1 cellular context compared by ENCODE assay signal in the genomic region with DNA sequence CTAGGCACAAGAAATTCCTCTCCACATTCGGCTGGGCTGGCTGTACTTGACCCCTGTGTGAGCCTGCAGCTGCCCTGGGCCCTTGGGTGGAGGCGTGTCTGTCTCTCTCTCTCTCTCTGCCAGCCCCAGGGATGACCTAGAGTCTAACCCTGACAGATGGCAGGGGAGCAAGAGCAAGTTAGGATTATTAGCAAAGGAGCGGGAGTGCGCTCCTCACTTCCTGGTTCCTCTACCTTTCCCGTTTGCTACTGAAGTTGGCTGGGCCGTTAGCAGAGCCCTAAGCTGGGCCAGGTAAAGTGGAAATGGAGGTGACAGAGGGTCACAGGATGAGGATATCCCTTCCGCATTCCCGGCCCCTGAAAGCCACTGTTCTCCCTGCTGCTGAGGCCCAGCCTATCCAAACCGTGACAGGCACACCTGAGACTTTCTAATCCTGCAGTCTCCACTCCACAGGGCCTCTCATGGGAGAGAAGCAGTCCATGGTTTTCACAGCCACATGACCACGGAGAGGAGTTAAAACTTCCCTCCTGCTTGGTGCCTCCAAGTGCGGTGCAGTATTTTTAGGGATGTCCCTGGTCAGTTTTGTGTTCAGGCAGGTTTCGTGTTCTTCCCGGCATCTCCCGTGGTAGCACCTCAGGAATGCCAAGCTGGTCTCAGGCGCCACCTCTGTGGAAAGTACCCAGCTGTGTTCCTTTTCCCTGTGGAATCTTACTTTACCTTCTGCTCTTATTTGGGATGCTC.
TF ChIP-seq lines count a peak whose summit lies in the region.

No MANE protein-coding gene starts in this region.

TF ChIP-seq in WTC11, 78 proteins besides CTCF, POLR2A, EP300 and RAD21 (continued from another document):
- TF ChIP-seq, protein P1, sequence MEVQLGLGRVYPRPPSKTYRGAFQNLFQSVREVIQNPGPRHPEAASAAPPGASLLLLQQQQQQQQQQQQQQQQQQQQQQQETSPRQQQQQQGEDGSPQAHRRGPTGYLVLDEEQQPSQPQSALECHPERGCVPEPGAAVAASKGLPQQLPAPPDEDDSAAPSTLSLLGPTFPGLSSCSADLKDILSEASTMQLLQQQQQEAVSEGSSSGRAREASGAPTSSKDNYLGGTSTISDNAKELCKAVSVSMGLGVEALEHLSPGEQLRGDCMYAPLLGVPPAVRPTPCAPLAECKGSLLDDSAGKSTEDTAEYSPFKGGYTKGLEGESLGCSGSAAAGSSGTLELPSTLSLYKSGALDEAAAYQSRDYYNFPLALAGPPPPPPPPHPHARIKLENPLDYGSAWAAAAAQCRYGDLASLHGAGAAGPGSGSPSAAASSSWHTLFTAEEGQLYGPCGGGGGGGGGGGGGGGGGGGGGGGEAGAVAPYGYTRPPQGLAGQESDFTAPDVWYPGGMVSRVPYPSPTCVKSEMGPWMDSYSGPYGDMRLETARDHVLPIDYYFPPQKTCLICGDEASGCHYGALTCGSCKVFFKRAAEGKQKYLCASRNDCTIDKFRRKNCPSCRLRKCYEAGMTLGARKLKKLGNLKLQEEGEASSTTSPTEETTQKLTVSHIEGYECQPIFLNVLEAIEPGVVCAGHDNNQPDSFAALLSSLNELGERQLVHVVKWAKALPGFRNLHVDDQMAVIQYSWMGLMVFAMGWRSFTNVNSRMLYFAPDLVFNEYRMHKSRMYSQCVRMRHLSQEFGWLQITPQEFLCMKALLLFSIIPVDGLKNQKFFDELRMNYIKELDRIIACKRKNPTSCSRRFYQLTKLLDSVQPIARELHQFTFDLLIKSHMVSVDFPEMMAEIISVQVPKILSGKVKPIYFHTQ (CRISPR knock-in tag; IDR thresholded peaks at IDR 0.05), result no peak
- TF ChIP-seq CREB1 (CRISPR knock-in tag; IDR thresholded peaks at IDR 0.05) (no peak), HMGA2 (CRISPR knock-in tag; IDR thresholded peaks at IDR 0.05) (no peak), ZNF317 (CRISPR knock-in tag; IDR thresholded peaks at IDR 0.05; ENCODE audit: borderline replicate concordance, low read depth) (no peak), NR2C2 (CRISPR knock-in tag; IDR thresholded peaks at IDR 0.05) (no peak), IRF2 (CRISPR knock-in tag; IDR thresholded peaks at IDR 0.05; ENCODE audit: borderline replicate concordance, low read depth) (no peak)
- TF ChIP-seq, protein P2, sequence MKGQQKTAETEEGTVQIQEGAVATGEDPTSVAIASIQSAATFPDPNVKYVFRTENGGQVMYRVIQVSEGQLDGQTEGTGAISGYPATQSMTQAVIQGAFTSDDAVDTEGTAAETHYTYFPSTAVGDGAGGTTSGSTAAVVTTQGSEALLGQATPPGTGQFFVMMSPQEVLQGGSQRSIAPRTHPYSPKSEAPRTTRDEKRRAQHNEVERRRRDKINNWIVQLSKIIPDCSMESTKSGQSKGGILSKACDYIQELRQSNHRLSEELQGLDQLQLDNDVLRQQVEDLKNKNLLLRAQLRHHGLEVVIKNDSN (CRISPR knock-in tag; IDR thresholded peaks at IDR 0.05), result no peak
- TF ChIP-seq, protein P3, sequence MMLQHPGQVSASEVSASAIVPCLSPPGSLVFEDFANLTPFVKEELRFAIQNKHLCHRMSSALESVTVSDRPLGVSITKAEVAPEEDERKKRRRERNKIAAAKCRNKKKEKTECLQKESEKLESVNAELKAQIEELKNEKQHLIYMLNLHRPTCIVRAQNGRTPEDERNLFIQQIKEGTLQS (CRISPR knock-in tag; conservative IDR thresholded peaks at IDR 0.05), result no peak
